19 cellular contexts compared by ENCODE assay signal in the genomic region with DNA sequence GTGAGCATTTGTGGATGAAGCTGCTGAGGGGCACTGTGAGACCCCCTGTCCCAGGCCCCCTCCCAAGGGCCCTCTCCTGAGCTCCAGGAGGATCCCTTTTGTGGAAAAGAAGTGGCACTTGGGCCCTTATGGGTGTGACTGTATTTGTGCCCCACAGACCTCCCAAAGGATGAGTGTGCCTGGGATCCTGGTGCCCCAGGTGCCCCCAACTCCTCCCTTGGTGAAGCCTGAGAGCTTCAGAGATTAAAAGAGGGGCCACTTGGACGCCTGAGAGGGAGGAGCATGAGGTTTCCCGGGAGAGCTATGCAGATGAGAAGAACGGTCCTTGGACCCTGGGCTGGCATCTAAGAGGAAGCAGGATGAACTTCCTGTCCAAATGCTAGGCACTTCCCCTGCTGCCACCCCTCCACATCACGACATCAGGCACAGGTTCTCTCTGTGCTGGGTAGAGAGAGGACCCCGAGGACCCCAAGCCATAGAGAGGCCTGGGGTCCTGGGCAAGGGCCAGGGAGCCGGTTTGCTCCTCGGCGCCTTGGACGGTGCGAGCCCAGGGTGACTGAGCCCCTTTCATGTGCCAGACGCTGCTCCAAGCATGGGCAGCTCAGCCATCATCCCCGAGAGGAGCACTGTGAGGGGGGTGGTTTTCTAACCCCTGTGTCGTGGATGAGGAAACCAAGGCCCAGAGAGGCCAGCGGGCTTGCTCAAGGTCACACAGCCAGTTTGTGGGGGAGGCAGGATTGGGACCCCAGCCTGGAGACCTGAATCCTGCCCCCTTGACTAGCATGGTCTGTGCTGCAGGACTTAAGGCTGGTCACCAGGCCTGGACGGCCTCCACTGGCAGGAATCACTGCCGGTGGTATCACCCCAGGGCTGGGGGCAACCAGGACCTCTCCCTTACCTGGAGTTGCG. TPM values are rescaled to one million over a fixed set of nuclear protein-coding genes. Genes with fewer than 3 reads are reported as not detected.
DNase-seq lines count a peak whose midpoint lies in the region; ATAC-seq, FAIRE-seq and TF ChIP-seq lines count a peak whose summit lies in the region.
"Had no signal": no experiment of that assay in that cellular context is flagged by ENCODE, and none has a peak within 500 bp of the region (broad histone marks: within the 10 kb centered on the region; RNA-seq: fewer than 3 reads in every experiment).

No MANE protein-coding gene starts in this region.

- CTCF ChIA-PET in HepG2 (lab: Yijun Ruan, JAX; ENCODE audit: low intra/inter-chr PET ratio, low total read pairs): no interaction called here
- CTCF ChIA-PET in IMR-90 (lab: Yijun Ruan, JAX): interaction anchor here (0.6 kb wide), 1 partner anchor 49 kb away, joined by 4 read pairs; no protein-coding TSS in a partner anchor

- no peak overlapping the region for H2BK5ac ChIP-seq in IMR-90 (ENCODE audit: low read depth, low read length, poor library complexity, severe bottlenecking)

- H2BK120ac ChIP-seq in IMR-90 (ENCODE audit: low read depth, low read length): no peak overlapping the region

- H4K5ac ChIP-seq in IMR-90 (ENCODE audit: low read depth, low read length): no peak overlapping the region

- H3K27me3 ChIP-seq in HepG2 (ENCODE audit: control insufficient read depth in 1 of 2, insufficient read depth in 2 of 2, low read length in 2 of 2): peaks cover 5 to 15% of the 10 kb centered on the region in 2 experiments
- H3K27me3 ChIP-seq in right lobe of liver: no peaks in the 10 kb centered on the region
- H3K27me3 ChIP-seq in IMR-90 (ENCODE audit: control insufficient read depth, insufficient read depth, low read length): peaks cover 11% of the 10 kb centered on the region

- 44% methylated on average over 10 of the region's 17 CpGs for WGBS in HepG2 (ENCODE audit: low lambda C conversion rate)
- 44% methylated on average over 3 of the region's 17 CpGs for WGBS in right lobe of liver (ENCODE audit: insufficient coverage, low coverage, low lambda C conversion rate, missing lambda C conversion rate)
- 92% methylated on average over 8 of the region's 17 CpGs; no CpG with 5 or more reads in 1 of the 2 experiments for WGBS in IMR-90 (ENCODE audit: extremely low coverage in 2 of 2, insufficient read length in 1 of 2), 2 experiments

- intact Hi-C loops in HepG2 (cut with micrococcal nuclease; ENCODE audit: unreplicated experiment): no loop called here
- intact Hi-C loops in right lobe of liver (cut with DNase I): no loop called here
- intact Hi-C loops in IMR-90 (cut with micrococcal nuclease): no loop called here

- in situ Hi-C loops in HepG2 (cut with HindIII; ENCODE audit: extremely low pct_ligation_motif_present, low pct_unique_long_range_greater_than_20kb): no loop called here
- in situ Hi-C loops in IMR-90 (cut with MboI; ENCODE audit: low sequenced_read_pairs): no loop called here

- H4K91ac ChIP-seq in IMR-90 (ENCODE audit: insufficient read depth, low read depth, low read length): no peak overlapping the region

- DNase-seq in HepG2 (ENCODE audit: low spot score): peak; percentile 46
- no peak for DNase-seq in right lobe of liver
- no peak for DNase-seq in IMR-90
- DNase-seq in islet precursor cell: peak; percentile 56
- no peak for DNase-seq in SKM-1 (lab: John Stamatoyannopoulos, UW; ENCODE audit: unreplicated experiment)
- DNase-seq in superior temporal gyrus (ENCODE audit: extremely low spot score): no peak
- DNase-seq in stimulated activated naive CD4-positive, alpha-beta T cell (lab: John Stamatoyannopoulos, UW): no peak
- DNase-seq: 8988T; C1 segment of cervical spinal cord; Calu3; CD4-positive, alpha-beta memory T cell; COR-L47; DMS79 treated with DMSO at 0.1 percent for 48 hours; GF-D8; GOT3; HCEC 1CT had no signal

- FAIRE-seq in HepG2 (lab: Jason Lieb, UNC): peak; percentile 58
- FAIRE-seq: GM12891, GM18507, H54 had no signal

- no peaks in the 10 kb centered on the region for H3K79me2 ChIP-seq in HepG2 (ENCODE audit: insufficient read depth, low read length)

- peak; percentile 69 for ATAC-seq in HepG2
- ATAC-seq in right lobe of liver: no peak
- no peak for ATAC-seq in IMR-90 (ENCODE audit: low read depth)

- H3K36me3 ChIP-seq in HepG2 (replicated peaks in 1 of 2; ENCODE audit: control insufficient read depth in 1 of 2, insufficient read depth in 2 of 2, low read length in 2 of 2) (peaks cover 5 to 8% of the 10 kb centered on the region in 2 experiments; a peak in 4 of 5 replicates), right lobe of liver (no peaks in the 10 kb centered on the region), IMR-90 (ENCODE audit: control insufficient read depth, insufficient read depth, low read length) (peaks cover 4% of the 10 kb centered on the region; the same call in 1 of the 2 replicates)

- no peak overlapping the region for H4K8ac ChIP-seq in IMR-90 (ENCODE audit: low read depth in 2 of 2, low read length in 2 of 2)

- H3K4ac ChIP-seq in IMR-90 (ENCODE audit: low read depth, low read length): no peak overlapping the region

- H3K9me3 ChIP-seq in HepG2 (ENCODE audit: low read length) (no peaks in the 10 kb centered on the region), right lobe of liver (no peaks in the 10 kb centered on the region), IMR-90 (ENCODE audit: control insufficient read depth, insufficient read depth, low read length) (no peaks in the 10 kb centered on the region)

- peak overlapping the region; percentile 37 for H2AK9ac ChIP-seq in IMR-90 (replicated peaks; ENCODE audit: low read depth, low read length, poor library complexity)

- no peak overlapping the region for H3K27ac ChIP-seq in HepG2 (ENCODE audit: extremely low read length, insufficient read depth, low read length)
- H3K27ac ChIP-seq in right lobe of liver: no peak overlapping the region
- H3K27ac ChIP-seq in IMR-90 (ENCODE audit: insufficient read depth, low read length): no peak overlapping the region

- H4K20me1 ChIP-seq in HepG2 (ENCODE audit: insufficient read depth, low read length): no peaks in the 10 kb centered on the region
- no peaks in the 10 kb centered on the region; the same call in 1 of the 2 replicates for H4K20me1 ChIP-seq in IMR-90 (ENCODE audit: insufficient read depth, low read length)

- H3K14ac ChIP-seq in IMR-90 (replicated peaks; ENCODE audit: low read depth, low read length): no peak overlapping the region

- POLR2A ChIA-PET in HepG2 (lab: Yijun Ruan, JAX): interaction anchor here (1.0 kb wide), 1 partner anchor 22 kb away, joined by 5 read pairs; no protein-coding TSS in a partner anchor
- POLR2A ChIA-PET in IMR-90 (lab: Charles Lee; ENCODE audit: unreplicated experiment): no interaction called here

- no peak overlapping the region for H3K18ac ChIP-seq in IMR-90 (ENCODE audit: low read depth, low read length)

- 0 out of 2 replicates have a peak, but pooled peaks cover 6% of the 10 kb centered on the region for H3K9me1 ChIP-seq in IMR-90 (ENCODE audit: insufficient read depth, low read length)

- no peak overlapping the region for H2AK5ac ChIP-seq in IMR-90 (ENCODE audit: low read depth, low read length)

- no peak overlapping the region for H3K56ac ChIP-seq in IMR-90 (ENCODE audit: extremely low read depth, insufficient read depth, low read length)

- TF ChIP-seq POLR2A in HepG2 (IDR thresholded peaks at IDR 0.05; ENCODE audit: insufficient read depth in 1 of 2, low read depth in 2 of 2, low read length in 2 of 2) (no peak), right lobe of liver (IDR thresholded peaks at IDR 0.05) (no peak), IMR-90 (IDR thresholded peaks at IDR 0.05; ENCODE audit: low read depth, low read length) (no peak)

- H2BK15ac ChIP-seq in IMR-90 (ENCODE audit: low read depth, low read length): no peak overlapping the region

- no peak overlapping the region for H3K9ac ChIP-seq in HepG2 (ENCODE audit: insufficient read depth, low read depth, low read length)
- H3K9ac ChIP-seq in IMR-90 (ENCODE audit: low read depth, low read length): no peak overlapping the region

- H3K4me3 ChIP-seq in HepG2 (replicated peaks in 1 of 3; ENCODE audit: insufficient read depth in 1 of 3, low read depth in 2 of 3, low read length in 3 of 3): no peak overlapping the region
- no peak overlapping the region for H3K4me3 ChIP-seq in right lobe of liver
- no peak overlapping the region for H3K4me3 ChIP-seq in IMR-90 (ENCODE audit: insufficient read depth, low read depth, low read length)

- dilution Hi-C loops in IMR-90 (cut with HindIII; ENCODE audit: low sequenced_read_pairs, unreplicated experiment): no loop called here

- no TSS peak for BruUV-seq in HepG2 (replicated peaks; lab: Mats Ljungman, UMichigan)
- no TSS peak for BruUV-seq in IMR-90 (replicated peaks; lab: Mats Ljungman, UMichigan)

- TF ChIP-seq CTCF in HepG2 (CRISPR knock-in tag; IDR thresholded peaks at IDR 0.05) (no peak), right lobe of liver (IDR thresholded peaks at IDR 0.05) (no peak), IMR-90 (conservative IDR thresholded peaks at IDR 0.05; ENCODE audit: low read depth, low read length) (no peak)

- TF ChIP-seq EP300 in HepG2 (IDR thresholded peaks at IDR 0.05; ENCODE audit: low read depth in 2 of 2, low read length in 2 of 2) (no peak), HepG2 (CRISPR knock-in tag; IDR thresholded peaks at IDR 0.05; ENCODE audit: borderline replicate concordance) (no peak)

- peak overlapping the region; percentile 4 for H2AFZ ChIP-seq in HepG2 (ENCODE audit: low read length)
- no peak overlapping the region for H2AFZ ChIP-seq in IMR-90 (replicated peaks; ENCODE audit: low read length, poor library complexity)

- no peak overlapping the region for H2BK20ac ChIP-seq in IMR-90 (ENCODE audit: low read depth, low read length)

- H3K23ac ChIP-seq in IMR-90 (ENCODE audit: low read depth, low read length): no peak overlapping the region

- TF ChIP-seq RAD21 in HepG2 (CRISPR knock-in tag; IDR thresholded peaks at IDR 0.05) (no peak), IMR-90 (IDR thresholded peaks at IDR 0.05; ENCODE audit: low read length) (no peak)

- no peaks in the 10 kb centered on the region for H3K79me1 ChIP-seq in IMR-90 (ENCODE audit: low read depth in 1 of 2, low read length in 2 of 2)

- H3K4me2 ChIP-seq in HepG2 (ENCODE audit: low read depth, low read length) (peak overlapping the region; percentile 46), IMR-90 (ENCODE audit: low read depth, low read length) (no peak overlapping the region)

- H3K4me1 ChIP-seq in HepG2 (ENCODE audit: insufficient read depth, low read length): peaks cover 16% of the 10 kb centered on the region
- no peaks in the 10 kb centered on the region for H3K4me1 ChIP-seq in right lobe of liver
- H3K4me1 ChIP-seq in IMR-90 (ENCODE audit: control insufficient read depth, insufficient read depth, low read length): no peaks in the 10 kb centered on the region

RNA-seq across cellular contexts. Expression of a gene that starts 5.6 kb away (rescaled TPM):
- total RNA-seq in HepG2 (2016; rRNA removed; fragmentation: Illumina TruSeq; extraction: Trizol) (0.44 and 0.91 TPM in 2 replicates), right lobe of liver (under 1 TPM in 4 of 6 experiments, not detected in 2; 0.04 to 0.12 (median 0.08) TPM), IMR-90 (2012; rRNA removed) (0.28 and 0.36 TPM in 2 replicates)
- total RNA-seq in HepG2 (2016; cell fraction: cytosol; rRNA removed; fragmentation: Illumina TruSeq; extraction: Trizol; ENCODE audit: low read depth): 0.18 and 0.40 TPM in 2 replicates
- total RNA-seq in HepG2 (2016; cell fraction: insoluble cytoplasmic fraction; rRNA removed; fragmentation: Illumina TruSeq; extraction: Trizol): 0.40 and 0.76 TPM in 2 replicates
- 0.59 TPM in 2 replicates for total RNA-seq in HepG2 (2016; cell fraction: membrane; rRNA removed; fragmentation: Illumina TruSeq; extraction: Trizol)
- 1.4 and 1.8 TPM in 2 replicates for total RNA-seq in HepG2 (2016; cell fraction: nucleus; rRNA removed; fragmentation: Illumina TruSeq; extraction: Trizol)
- polyA plus RNA-seq in HepG2 (2011; rRNA removed) (0.33 and 0.38 TPM in 2 replicates), IMR-90 (2012; rRNA removed) (0.46 and 0.53 TPM in 2 replicates)
- 0.09 and 0.34 TPM in 2 replicates for polyA plus RNA-seq in HepG2 (2011; cell fraction: cytosol; rRNA removed)
- 2.0 and 2.2 TPM in 2 replicates for polyA plus RNA-seq in HepG2 (2011; cell fraction: nucleus; rRNA removed)
- polyA plus RNA-seq in HepG2 (2012): 0.19 and 0.40 TPM in 2 replicates
- 0.17 and 0.23 TPM in 2 replicates for polyA plus RNA-seq in HepG2 (2016; cell fraction: cytosol; fragmentation: Illumina TruSeq; extraction: Trizol; ENCODE audit: low read depth)
- polyA plus RNA-seq in HepG2 (2016; cell fraction: insoluble cytoplasmic fraction; fragmentation: Illumina TruSeq; extraction: Trizol; ENCODE audit: low read depth): 0.50 and 0.58 TPM in 2 replicates
- polyA plus RNA-seq in HepG2 (2016; cell fraction: membrane; fragmentation: Illumina TruSeq; extraction: Trizol; ENCODE audit: low read depth): 0.31 and 0.34 TPM in 2 replicates
- polyA plus RNA-seq in HepG2 (2016; cell fraction: nucleus; fragmentation: Illumina TruSeq; extraction: Trizol; ENCODE audit: insufficient read depth, low read depth): 2.2 and 3.0 TPM in 2 replicates
- 2.1 and 2.5 TPM in 2 replicates for polyA minus RNA-seq in HepG2 (2011; rRNA and poly(A)+ RNA removed; ENCODE audit: low replicate concordance)
- polyA minus RNA-seq in HepG2 (2011; cell fraction: cytosol; rRNA and poly(A)+ RNA removed): 0.18 and 0.69 TPM in 2 replicates
- polyA minus RNA-seq in HepG2 (2011; cell fraction: nucleus; rRNA and poly(A)+ RNA removed): 0.87 and 0.90 TPM in 2 replicates
- polyA plus RNA-seq in IMR-90 (2012; cell fraction: cytosol; rRNA removed): 0.79 and 0.87 TPM in 2 replicates
- 1.2 and 3.1 TPM in 2 replicates for polyA plus RNA-seq in IMR-90 (2012; cell fraction: nucleus; rRNA removed; ENCODE audit: low replicate concordance)

RNA-seq across cellular contexts. Expression of a gene that starts 44.7 kb away (rescaled TPM):
- 9.0 and 11.7 TPM in 2 replicates for total RNA-seq in HepG2 (2016; rRNA removed; fragmentation: Illumina TruSeq; extraction: Trizol)
- total RNA-seq in HepG2 (2016; cell fraction: cytosol; rRNA removed; fragmentation: Illumina TruSeq; extraction: Trizol; ENCODE audit: low read depth): 5.1 and 7.1 TPM in 2 replicates
- 9.2 and 10.4 TPM in 2 replicates for total RNA-seq in HepG2 (2016; cell fraction: insoluble cytoplasmic fraction; rRNA removed; fragmentation: Illumina TruSeq; extraction: Trizol)
- 8.6 TPM in 2 replicates for total RNA-seq in HepG2 (2016; cell fraction: membrane; rRNA removed; fragmentation: Illumina TruSeq; extraction: Trizol)
- total RNA-seq in HepG2 (2016; cell fraction: nucleus; rRNA removed; fragmentation: Illumina TruSeq; extraction: Trizol): 14.4 and 16.1 TPM in 2 replicates
- 11.0 and 13.2 TPM in 2 replicates for polyA plus RNA-seq in HepG2 (2011; rRNA removed)
- polyA plus RNA-seq in HepG2 (2011; cell fraction: cytosol; rRNA removed): 3.7 and 6.3 TPM in 2 replicates
- 26.1 and 32.6 TPM in 2 replicates for polyA plus RNA-seq in HepG2 (2011; cell fraction: nucleus; rRNA removed)
- 5.8 and 8.4 TPM in 2 replicates for polyA plus RNA-seq in HepG2 (2012)
- polyA plus RNA-seq in HepG2 (2016; cell fraction: cytosol; fragmentation: Illumina TruSeq; extraction: Trizol; ENCODE audit: low read depth): 1.6 and 1.7 TPM in 2 replicates
- 10.5 and 12.2 TPM in 2 replicates for polyA plus RNA-seq in HepG2 (2016; cell fraction: insoluble cytoplasmic fraction; fragmentation: Illumina TruSeq; extraction: Trizol; ENCODE audit: low read depth)
- polyA plus RNA-seq in HepG2 (2016; cell fraction: membrane; fragmentation: Illumina TruSeq; extraction: Trizol; ENCODE audit: low read depth): 6.2 and 6.4 TPM in 2 replicates
- 45.6 and 45.7 TPM in 2 replicates for polyA plus RNA-seq in HepG2 (2016; cell fraction: nucleus; fragmentation: Illumina TruSeq; extraction: Trizol; ENCODE audit: insufficient read depth, low read depth)
- 14.4 and 29.8 TPM in 2 replicates for polyA minus RNA-seq in HepG2 (2011; rRNA and poly(A)+ RNA removed; ENCODE audit: low replicate concordance)
- 2.5 and 3.0 TPM in 2 replicates for polyA minus RNA-seq in HepG2 (2011; cell fraction: cytosol; rRNA and poly(A)+ RNA removed)
- 8.5 and 9.8 TPM in 2 replicates for polyA minus RNA-seq in HepG2 (2011; cell fraction: nucleus; rRNA and poly(A)+ RNA removed)
- 1 to 10 TPM in 5 of 6 experiments, under 1 TPM in 1; 0.81 to 2.3 (median 1.7) TPM for total RNA-seq in right lobe of liver
- 3.6 TPM in 2 replicates for total RNA-seq in IMR-90 (2012; rRNA removed)
- polyA plus RNA-seq in IMR-90 (2012; rRNA removed): 10.2 and 10.7 TPM in 2 replicates
- 4.1 and 4.7 TPM in 2 replicates for polyA plus RNA-seq in IMR-90 (2012; cell fraction: cytosol; rRNA removed)
- 24.8 and 38.2 TPM in 2 replicates for polyA plus RNA-seq in IMR-90 (2012; cell fraction: nucleus; rRNA removed; ENCODE audit: low replicate concordance)

Comparison
In these comparisons a context has a peak if more than half of its experiments do, and no peak if none do; other contexts are left out.
1. DNase-seq: peak in HepG2 (single experiment) and islet precursor cell (single experiment); none in right lobe of liver (0 of 3), IMR-90 (single experiment), SKM-1 (single experiment), superior temporal gyrus (single experiment) and stimulated activated naive CD4-positive, alpha-beta T cell (0 of 6).